8 cellular contexts compared by ENCODE assay signal in the genomic region with DNA sequence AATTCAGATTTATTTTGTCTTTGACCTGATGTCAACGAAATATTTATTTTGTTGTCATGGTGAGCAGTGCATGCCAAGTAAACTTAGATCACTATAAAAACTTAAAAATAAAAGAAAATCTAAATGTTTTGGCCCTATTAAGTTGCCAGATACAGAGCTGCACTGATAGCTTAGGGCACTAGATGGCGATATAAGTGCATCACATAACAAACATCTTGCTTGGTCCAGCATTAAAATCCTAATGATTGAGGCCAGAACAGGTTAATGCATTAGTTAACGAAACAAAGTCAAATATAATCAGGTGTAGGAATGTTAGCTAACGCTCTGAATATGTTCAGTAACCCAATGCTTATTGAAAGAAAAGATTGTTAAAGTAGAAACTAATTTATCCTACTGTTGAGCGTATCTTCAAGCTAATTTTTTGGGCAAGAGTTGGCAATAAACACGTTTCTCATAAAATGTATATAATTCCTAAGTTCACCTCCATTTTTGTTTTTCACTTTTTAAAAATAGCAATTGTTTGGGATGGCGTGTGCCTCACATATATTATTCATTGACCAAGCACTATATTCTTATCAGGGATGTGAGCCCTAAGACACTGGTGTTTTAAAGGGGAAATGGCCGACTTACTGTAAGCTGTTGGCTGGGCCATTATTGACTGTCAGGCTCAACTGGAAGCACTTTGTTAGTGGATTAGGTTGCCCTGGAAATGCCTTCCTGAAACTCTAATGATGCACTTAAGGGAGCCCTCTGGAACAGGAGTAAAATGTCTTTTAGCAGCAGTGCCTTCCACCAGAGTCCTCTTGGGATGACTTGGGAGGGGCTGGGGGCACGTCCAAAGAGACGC. TPM values are rescaled to one million over a fixed set of nuclear protein-coding genes. Genes with fewer than 3 reads are reported as not detected.
DNase-seq lines count a peak whose midpoint lies in the region; ATAC-seq and TF ChIP-seq lines count a peak whose summit lies in the region.

No MANE protein-coding gene starts in this region.

- H3K27ac ChIP-seq in prostate gland, result no peak overlapping the region

- H3K9me3 ChIP-seq in prostate gland, result no peaks in the 10 kb centered on the region

- no peak for TF ChIP-seq POLR2A in prostate gland (IDR thresholded peaks at IDR 0.05)

- DNase-seq in Calu3 (peak; percentile 56), NCI-H460 (ENCODE audit: extremely low read depth, low read depth) (peak; percentile 71), glomerular endothelial cell (ENCODE audit: extremely low read depth, low read depth, low spot score) (peak; percentile 64), prostate gland (ENCODE audit: low spot score) (peak; percentile 30), GM19238 (ENCODE audit: insufficient read length, low spot score) (no peak)
- DNase-seq in activated CD4-positive, alpha-beta memory T cell treated with anti-CD3 and anti-CD28 coated beads, Interleukin-2, amount 10 ng/mL, durations not matched to agents 7 days and 5 days, result peak; percentile 23

- H3K9me3 Mint-ChIP-seq in Calu3 (ENCODE audit: low read depth, unreplicated experiment), result no peaks in the 10 kb centered on the region
- no peaks in the 10 kb centered on the region for H3K9me3 Mint-ChIP-seq in activated CD4-positive, alpha-beta memory T cell treated with anti-CD3 and anti-CD28 coated beads, Interleukin-2, amount 10 ng/mL, durations not matched to agents 7 days and 5 days

- H3K4me1 Mint-ChIP-seq in Calu3 (ENCODE audit: low read depth, unreplicated experiment), result no peaks in the 10 kb centered on the region
- H3K4me1 Mint-ChIP-seq in activated CD4-positive, alpha-beta memory T cell treated with anti-CD3 and anti-CD28 coated beads, Interleukin-2, amount 10 ng/mL, durations not matched to agents 7 days and 5 days, result peaks cover 4% of the 10 kb centered on the region

- H3K4me3 Mint-ChIP-seq in Calu3 (ENCODE audit: low read depth, unreplicated experiment), result peak overlapping the region; percentile 38
- no peak overlapping the region for H3K4me3 Mint-ChIP-seq in activated CD4-positive, alpha-beta memory T cell treated with anti-CD3 and anti-CD28 coated beads, Interleukin-2, amount 10 ng/mL, durations not matched to agents 7 days and 5 days

- no TSS peak for BruUV-seq in Calu3 (replicated peaks; lab: Mats Ljungman, UMichigan)

- H3K4me1 ChIP-seq in prostate gland (replicated peaks), result no peaks in the 10 kb centered on the region

- TF ChIP-seq CTCF in Calu3 (IDR thresholded peaks at IDR 0.05; ENCODE audit: unreplicated experiment) (peak; percentile 77), prostate gland (IDR thresholded peaks at IDR 0.05) (peak; percentile 41 to 90 (median 78))

- H3K27ac Mint-ChIP-seq in Calu3 (ENCODE audit: unreplicated experiment), result no peak overlapping the region
- H3K27ac Mint-ChIP-seq in activated CD4-positive, alpha-beta memory T cell treated with anti-CD3 and anti-CD28 coated beads, Interleukin-2, amount 10 ng/mL, durations not matched to agents 7 days and 5 days, result no peak overlapping the region

- H3K27me3 ChIP-seq in prostate gland (replicated peaks; ENCODE audit: insufficient read depth), result no peaks in the 10 kb centered on the region

- H3K36me3 ChIP-seq in prostate gland, result no peaks in the 10 kb centered on the region

- CTCF ChIA-PET in Calu3 (lab: Charles Lee), result interaction anchor here (0.6 to 2.0 kb wide), 11 partner anchors 10 to 1684 kb away, joined by 3 to 9 read pairs (median 3); no protein-coding TSS in a partner anchor
- CTCF ChIA-PET in activated CD4-positive, alpha-beta memory T cell treated with anti-CD3 and anti-CD28 coated beads, Interleukin-2, amount 10 ng/mL, durations not matched to agents 7 days and 5 days (lab: Charles Lee), result interaction anchor here (0.6 to 2.3 kb wide), 19 partner anchors 9 to 1927 kb away, joined by 3 to 20 read pairs (median 4); partner anchors contain the start of genes KCTD16 and YIPF5

- no peak overlapping the region for H3K4me3 ChIP-seq in prostate gland

- WGBS in prostate gland, result 41% methylated on average over 10 of the region's 10 CpGs

- peaks cover 84% of the 10 kb centered on the region for H3K27me3 Mint-ChIP-seq in Calu3 (ENCODE audit: unreplicated experiment)
- H3K27me3 Mint-ChIP-seq in activated CD4-positive, alpha-beta memory T cell treated with anti-CD3 and anti-CD28 coated beads, Interleukin-2, amount 10 ng/mL, durations not matched to agents 7 days and 5 days, result peaks cover 56% of the 10 kb centered on the region

- no peaks in the 10 kb centered on the region for H3K36me3 Mint-ChIP-seq in Calu3 (ENCODE audit: insufficient read depth, unreplicated experiment)
- no peaks in the 10 kb centered on the region for H3K36me3 Mint-ChIP-seq in activated CD4-positive, alpha-beta memory T cell treated with anti-CD3 and anti-CD28 coated beads, Interleukin-2, amount 10 ng/mL, durations not matched to agents 7 days and 5 days (ENCODE audit: low read depth)

- POLR2A ChIA-PET in activated CD4-positive, alpha-beta memory T cell treated with anti-CD3 and anti-CD28 coated beads, Interleukin-2, amount 10 ng/mL, durations not matched to agents 7 days and 5 days (lab: Charles Lee), result no interaction called here

- ATAC-seq in GM18870 (IDR thresholded peaks at IDR 0.05; ENCODE audit: unreplicated experiment) (peak; percentile 78), HG03095 (IDR thresholded peaks at IDR 0.05; ENCODE audit: unreplicated experiment) (peak; percentile 78)

- intact Hi-C loops in Calu3 (cut with micrococcal nuclease; ENCODE audit: unreplicated experiment) (loop anchor here (1.0 to 10.0 kb wide), 10 partner anchors 263 to 1926 kb away; no protein-coding TSS in a partner anchor), prostate gland (cut with DNase I) (loop anchor here (5.0 to 10.0 kb wide), 2 partner anchors 1843 to 1931 kb away; no protein-coding TSS in a partner anchor)

RNA-seq across cellular contexts. Expression of gene KCTD16, which starts 33.3 kb away (rescaled TPM):
- 0.14 TPM in 1 of 2 replicates, not detected in the other for total RNA-seq in Calu3 (2022)
- total RNA-seq in NCI-H460 (2014; rRNA removed; shearing (Covaris generic)), result 2.0 and 2.8 TPM in 2 replicates
- 2.0 and 2.2 TPM in 2 replicates for polyA plus RNA-seq in NCI-H460 (2014; cell fraction: nucleus; rRNA removed)
- total RNA-seq in activated CD4-positive, alpha-beta memory T cell treated with anti-CD3 and anti-CD28 coated beads, Interleukin-2, amount 10 ng/mL, durations not matched to agents 7 days and 5 days, result not detected
- total RNA-seq in glomerular endothelial cell, result 0.10 and 0.18 TPM in 2 replicates
- under 1 TPM; 0.14 to 0.62 TPM for total RNA-seq in prostate gland

RNA-seq across cellular contexts. Expression of gene YIPF5, which starts 33.5 kb away (rescaled TPM):
- total RNA-seq in Calu3 (2022) (66.6 and 66.9 TPM in 2 replicates), glomerular endothelial cell (47.8 and 70.4 TPM in 2 replicates), prostate gland (10 to 100 TPM; 34.4 to 45.3 TPM)
- total RNA-seq in NCI-H460 (2014; rRNA removed; shearing (Covaris generic)), result 43.2 and 46.3 TPM in 2 replicates
- polyA plus RNA-seq in NCI-H460 (2014; cell fraction: nucleus; rRNA removed), result 26.3 and 29.6 TPM in 2 replicates
- 10 to 100 TPM; 45.1 to 47.5 TPM for total RNA-seq in activated CD4-positive, alpha-beta memory T cell treated with anti-CD3 and anti-CD28 coated beads, Interleukin-2, amount 10 ng/mL, durations not matched to agents 7 days and 5 days
